In genomic region chr1:25522240-25522639, GRCh38 we compare ENCODE assay signal across 1 cellular context.
TF ChIP-seq lines count a peak whose summit lies in the region.

No MANE protein-coding gene starts in this region.

TF ChIP-seq in HepG2, 621 proteins besides CTCF, POLR2A, EP300 and RAD21 (continued from another document):
- TF ChIP-seq ZNF263 (CRISPR knock-in tag; IDR thresholded peaks at IDR 0.05) (peak; percentile 78), FIP1L1 (IDR thresholded peaks at IDR 0.05; ENCODE audit: borderline replicate concordance, insufficient read depth, low read depth, low read length) (no peak)
TF ChIP-seq in HepG2: peak in this region for 1.
